ENCODE assay signal across 6 cellular contexts in genomic region chr1:1318131-1318652, GRCh38. TPM values are rescaled to one million over a fixed set of nuclear protein-coding genes. Genes with fewer than 3 reads are reported as not detected.
A peak's percentile ranks its signal among the peaks of the same experiment; 100 is the strongest.
DNase-seq lines count a peak whose midpoint lies in the region; ATAC-seq and TF ChIP-seq lines count a peak whose summit lies in the region.

No MANE protein-coding gene starts in this region.

- H3K27me3 ChIP-seq in smooth muscle cell (ENCODE audit: low read depth): no peaks in the 10 kb centered on the region

- H4K20me1 ChIP-seq in smooth muscle cell (ENCODE audit: low read depth): peaks cover 86% of the 10 kb centered on the region

- no peak overlapping the region for H3K4me3 ChIP-seq in epithelial cell of proximal tubule (ENCODE audit: low read depth, low read length)
- H3K4me3 ChIP-seq in smooth muscle cell: no peak overlapping the region

- WGBS in smooth muscle cell (ENCODE audit: low lambda C conversion rate): 71% methylated on average over 9 of the region's 9 CpGs

- ATAC-seq in GM19397 (IDR thresholded peaks at IDR 0.05; ENCODE audit: unreplicated experiment): no peak

- no peak overlapping the region for H3K9ac ChIP-seq in smooth muscle cell (ENCODE audit: low read depth)

- TF ChIP-seq CTCF in epithelial cell of proximal tubule (conservative IDR thresholded peaks at IDR 0.05; ENCODE audit: low read depth, low read length) (no peak), smooth muscle cell (IDR thresholded peaks at IDR 0.05; ENCODE audit: borderline replicate concordance, insufficient read depth, poor library complexity, severe bottlenecking) (no peak)

- no peak overlapping the region for H2AFZ ChIP-seq in smooth muscle cell (ENCODE audit: low read depth)

- DNase-seq in NCI-H2029 treated with DMSO at 0.1 percent for 48 hours (lab: John Stamatoyannopoulos, UW) (peak; percentile 67), epithelial cell of proximal tubule (ENCODE audit: low read depth) (peak; percentile 29), smooth muscle cell (lab: John Stamatoyannopoulos, UW; ENCODE audit: unreplicated experiment) (no peak), retina (no peak)
- DNase-seq in activated effector memory CD4-positive, alpha-beta T cell treated with Interleukin-2 at 50 U/mL for 16 hours: no peak

- H3F3A ChIP-seq in smooth muscle cell (ENCODE audit: low read depth): no peaks in the 10 kb centered on the region

- H3K79me2 ChIP-seq in smooth muscle cell (ENCODE audit: low read depth): peaks cover 51% of the 10 kb centered on the region

- H3K4me2 ChIP-seq in smooth muscle cell: peak overlapping the region; percentile 54

- H3K4me1 ChIP-seq in smooth muscle cell (ENCODE audit: low read depth): no peaks in the 10 kb centered on the region

- peak overlapping the region; percentile 72 for H3K27ac ChIP-seq in smooth muscle cell (ENCODE audit: low read depth)

- H3K9me3 ChIP-seq in smooth muscle cell (replicated peaks; ENCODE audit: low read depth): no peaks in the 10 kb centered on the region

- no peaks in the 10 kb centered on the region for H3K36me3 ChIP-seq in smooth muscle cell (ENCODE audit: low read depth)

RNA-seq across cellular contexts. Expression of gene INTS11, which starts 6.3 kb away (rescaled TPM):
- 58.7 and 118 TPM in 2 replicates for total RNA-seq in epithelial cell of proximal tubule
- 48.5 and 49.3 TPM in 2 replicates for total RNA-seq in smooth muscle cell
- polyA plus RNA-seq in smooth muscle cell: 63.1 and 82.1 TPM in 2 replicates

RNA-seq across cellular contexts. Expression of gene CPTP, which starts 6.4 kb away (rescaled TPM):
- total RNA-seq in epithelial cell of proximal tubule (40.1 and 42.4 TPM in 2 replicates), smooth muscle cell (13.8 and 16.2 TPM in 2 replicates)
- 32.5 and 34.3 TPM in 2 replicates for polyA plus RNA-seq in smooth muscle cell

RNA-seq across cellular contexts. Expression of gene PUSL1, which starts 9.8 kb away (rescaled TPM):
- total RNA-seq in epithelial cell of proximal tubule: 46.5 and 92.7 TPM in 2 replicates
- 16.7 and 23.6 TPM in 2 replicates for total RNA-seq in smooth muscle cell
- 31.4 and 34.1 TPM in 2 replicates for polyA plus RNA-seq in smooth muscle cell

RNA-seq across cellular contexts. Expression of gene ACAP3, which starts 10.5 kb away (rescaled TPM):
- total RNA-seq in epithelial cell of proximal tubule (21.8 and 29.1 TPM in 2 replicates), smooth muscle cell (29.9 and 33.7 TPM in 2 replicates)
- 63.9 and 72.6 TPM in 2 replicates for polyA plus RNA-seq in smooth muscle cell

RNA-seq across cellular contexts. Expression of gene TAS1R3, which starts 12.9 kb away (rescaled TPM):
- not detected in 2 replicates for total RNA-seq in epithelial cell of proximal tubule
- 0.18 and 0.36 TPM in 2 replicates for total RNA-seq in smooth muscle cell
- 0.39 and 0.79 TPM in 2 replicates for polyA plus RNA-seq in smooth muscle cell

Comparison
In these comparisons a context has a peak if more than half of its experiments do, and no peak if none do; other contexts are left out.
1. DNase-seq: peak in NCI-H2029 treated with DMSO at 0.1 percent for 48 hours (single experiment) and epithelial cell of proximal tubule (single experiment); none in smooth muscle cell (single experiment), retina (single experiment) and activated effector memory CD4-positive, alpha-beta T cell treated with Interleukin-2 at 50 U/mL for 16 hours (single experiment).